ENCODE assay signal across 8 cellular contexts in genomic region chr5:132776932-132777208, GRCh38. TPM values are rescaled to one million over a fixed set of nuclear protein-coding genes. Genes with fewer than 3 reads are reported as not detected.
A peak's percentile ranks its signal among the peaks of the same experiment; 100 is the strongest.
DNase-seq lines count a peak whose midpoint lies in the region; ATAC-seq, FAIRE-seq and TF ChIP-seq lines count a peak whose summit lies in the region.

No MANE protein-coding gene starts in this region.

- H3K4me3 ChIP-seq in GM23338 (peak overlapping the region; percentile 89), iPS-15b (ENCODE audit: low read depth, low read length) (peak overlapping the region; percentile 72)

- peak overlapping the region; percentile 89 for H3K4me2 ChIP-seq in GM23338

- H3K36me3 Mint-ChIP-seq in GM23338 (ENCODE audit: low read depth) (no peaks in the 10 kb centered on the region), CD14-positive monocyte (peaks cover 3 to 4% of the 10 kb centered on the region in 2 donors)
- no peaks in the 10 kb centered on the region for H3K36me3 Mint-ChIP-seq in activated T-helper 17 cell treated with anti-CD3 and anti-CD28 coated beads, Interleukin-2, amount 50 U/mL, for 72 hours (ENCODE audit: low read depth)

- intact Hi-C loops in CD14-positive monocyte (cut with micrococcal nuclease): no loop called here
- intact Hi-C loops in head of caudate nucleus (cut with DNase I): loop anchor here (5.0 kb wide), 1 partner anchor 35 kb away; the partner anchor contains the start of gene SOWAHA

- no peak overlapping the region for H3K4me3 Mint-ChIP-seq in GM23338
- peak overlapping the region; percentile 59 for H3K4me3 Mint-ChIP-seq in activated T-helper 17 cell treated with anti-CD3 and anti-CD28 coated beads, Interleukin-2, amount 50 U/mL, for 72 hours
- no peak overlapping the region for H3K4me3 Mint-ChIP-seq in CD14-positive monocyte

- no peaks in the 10 kb centered on the region for H3F3A ChIP-seq in GM23338 (replicated peaks; ENCODE audit: low read depth)

- H4K20me1 ChIP-seq in GM23338 (replicated peaks; ENCODE audit: insufficient read depth): 0 out of 2 replicates have a peak, but pooled peaks cover 4% of the 10 kb centered on the region

- no peaks in the 10 kb centered on the region; the same call in 1 of the 2 replicates for H3K79me2 ChIP-seq in GM23338 (replicated peaks; ENCODE audit: insufficient read depth)

- 0 out of 2 replicates have a peak, but pooled peaks cover 2% of the 10 kb centered on the region for H3K9me2 ChIP-seq in GM23338 (ENCODE audit: insufficient read depth)

- H3K9ac ChIP-seq in iPS-15b (ENCODE audit: low read depth, low read length): no peak overlapping the region

- no peak for FAIRE-seq in urothelium cell line (lab: Jason Lieb, UNC)

- H3K27ac Mint-ChIP-seq in GM23338 (no peak overlapping the region), CD14-positive monocyte (no peak overlapping the region)
- no peak overlapping the region for H3K27ac Mint-ChIP-seq in activated T-helper 17 cell treated with anti-CD3 and anti-CD28 coated beads, Interleukin-2, amount 50 U/mL, for 72 hours

- H3K4me1 Mint-ChIP-seq in GM23338 (peaks cover 30% of the 10 kb centered on the region), CD14-positive monocyte (peaks cover 22% of the 10 kb centered on the region)
- peaks cover 6% of the 10 kb centered on the region for H3K4me1 Mint-ChIP-seq in activated T-helper 17 cell treated with anti-CD3 and anti-CD28 coated beads, Interleukin-2, amount 50 U/mL, for 72 hours

- H3K27me3 Mint-ChIP-seq in GM23338 (ENCODE audit: insufficient read depth, low read depth, poor library complexity): peaks cover 32% of the 10 kb centered on the region
- peaks cover 15% of the 10 kb centered on the region for H3K27me3 Mint-ChIP-seq in activated T-helper 17 cell treated with anti-CD3 and anti-CD28 coated beads, Interleukin-2, amount 50 U/mL, for 72 hours
- peaks cover 63 to 84% (median 63%) of the 10 kb centered on the region in 3 donors for H3K27me3 Mint-ChIP-seq in CD14-positive monocyte (ENCODE audit: low read depth in 3 of 3)

- H3K27ac ChIP-seq in GM23338 (ENCODE audit: low read depth): no peak overlapping the region
- H3K27ac ChIP-seq in substantia nigra (ENCODE audit: low read depth, low read length, poor library complexity, severe bottlenecking): peak overlapping the region; percentile 99

- H3K4me1 ChIP-seq in GM23338 (ENCODE audit: insufficient read depth): peaks cover 18% of the 10 kb centered on the region
- peaks cover 2% of the 10 kb centered on the region for H3K4me1 ChIP-seq in iPS-15b (ENCODE audit: control insufficient read depth, insufficient read depth, low read length)

- H3K27me3 ChIP-seq in GM23338 (ENCODE audit: insufficient read depth): peaks cover 63% of the 10 kb centered on the region
- H3K27me3 ChIP-seq in iPS-15b (ENCODE audit: control insufficient read depth, insufficient read depth, low read length): peaks cover 54% of the 10 kb centered on the region

- peak; percentile 21 for ATAC-seq in GM23338
- ATAC-seq in activated T-helper 17 cell treated with anti-CD3 and anti-CD28 coated beads, Interleukin-2, amount 50 U/mL, for 72 hours (replicated peaks): no peak

- H3K9me3 ChIP-seq in iPS-15b (ENCODE audit: control insufficient read depth, insufficient read depth, low read length): no peaks in the 10 kb centered on the region

- H3K9me3 Mint-ChIP-seq in GM23338: no peaks in the 10 kb centered on the region
- H3K9me3 Mint-ChIP-seq in activated T-helper 17 cell treated with anti-CD3 and anti-CD28 coated beads, Interleukin-2, amount 50 U/mL, for 72 hours: no peaks in the 10 kb centered on the region
- peaks cover 0 to 11% (median 3%) of the 10 kb centered on the region in 7 donors for H3K9me3 Mint-ChIP-seq in CD14-positive monocyte

- no peak for DNase-seq in GM23338 (ENCODE audit: low spot score)
- DNase-seq in substantia nigra (lab: John Stamatoyannopoulos, UW): no peak
- no peak for DNase-seq in amygdala (lab: John Stamatoyannopoulos, UW)
- DNase-seq in urothelium cell line (ENCODE audit: low spot score): no peak
- no peak for DNase-seq in CD14-positive monocyte (ENCODE audit: low spot score)
- no peak for DNase-seq in head of caudate nucleus

- H3K36me3 ChIP-seq in GM23338 (ENCODE audit: insufficient read depth) (no peaks in the 10 kb centered on the region), iPS-15b (ENCODE audit: control insufficient read depth, insufficient read depth, low read length) (no peaks in the 10 kb centered on the region)

- TF ChIP-seq CTCF in GM23338 (conservative IDR thresholded peaks at IDR 0.05; ENCODE audit: low read depth in 2 of 2): no peak
- no peak for TF ChIP-seq CTCF in CD14-positive monocyte (IDR thresholded peaks at IDR 0.05)

- H2AFZ ChIP-seq in GM23338: no peak overlapping the region

TF ChIP-seq in GM23338, 12 proteins besides CTCF, POLR2A, EP300 and RAD21 (continues in another document):
- no peak for TF ChIP-seq ZNF114 (CRISPR knock-in tag; IDR thresholded peaks at IDR 0.05)
- TF ChIP-seq JUNB (IDR thresholded peaks at IDR 0.05; ENCODE audit: unreplicated experiment): no peak
- TF ChIP-seq, protein P1, sequence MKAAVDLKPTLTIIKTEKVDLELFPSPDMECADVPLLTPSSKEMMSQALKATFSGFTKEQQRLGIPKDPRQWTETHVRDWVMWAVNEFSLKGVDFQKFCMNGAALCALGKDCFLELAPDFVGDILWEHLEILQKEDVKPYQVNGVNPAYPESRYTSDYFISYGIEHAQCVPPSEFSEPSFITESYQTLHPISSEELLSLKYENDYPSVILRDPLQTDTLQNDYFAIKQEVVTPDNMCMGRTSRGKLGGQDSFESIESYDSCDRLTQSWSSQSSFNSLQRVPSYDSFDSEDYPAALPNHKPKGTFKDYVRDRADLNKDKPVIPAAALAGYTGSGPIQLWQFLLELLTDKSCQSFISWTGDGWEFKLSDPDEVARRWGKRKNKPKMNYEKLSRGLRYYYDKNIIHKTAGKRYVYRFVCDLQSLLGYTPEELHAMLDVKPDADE (IDR thresholded peaks at IDR 0.05): no peak
- no peak for TF ChIP-seq STAT1 (IDR thresholded peaks at IDR 0.05; ENCODE audit: unreplicated experiment)

RNA-seq across cellular contexts. Expression of gene SEPTIN8, which starts 0.2 kb away (rescaled TPM):
- total RNA-seq in GM23338 (2014; rRNA removed; shearing (Covaris generic)): 37.2 and 45.0 TPM in 2 replicates
- polyA plus RNA-seq in GM23338 (2016; fragmentation: Nextera tagmentation; extraction: Ambion mirVana): 8.7 and 8.8 TPM in 2 replicates
- total RNA-seq in activated T-helper 17 cell treated with anti-CD3 and anti-CD28 coated beads, Interleukin-2, amount 50 U/mL, for 72 hours: 10 to 100 TPM; 13.6 to 14.7 TPM
- polyA plus RNA-seq in CD14-positive monocyte: under 1 TPM; 0.36 to 0.54 TPM

RNA-seq across cellular contexts. Expression of gene CCNI2, which starts 29.6 kb away (rescaled TPM):
- 0.74 and 2.5 TPM in 2 replicates for total RNA-seq in GM23338 (2014; rRNA removed; shearing (Covaris generic))
- polyA plus RNA-seq in GM23338 (2016; fragmentation: Nextera tagmentation; extraction: Ambion mirVana): 0.55 and 1.1 TPM in 2 replicates
- total RNA-seq in activated T-helper 17 cell treated with anti-CD3 and anti-CD28 coated beads, Interleukin-2, amount 50 U/mL, for 72 hours: 1 to 10 TPM; 1.2 to 3.3 TPM
- polyA plus RNA-seq in CD14-positive monocyte: under 1 TPM in 1 of 2 donors, not detected in 1; 0.72 TPM

RNA-seq across cellular contexts. Expression of gene SOWAHA, which starts 36.2 kb away (rescaled TPM):
- total RNA-seq in GM23338 (2014; rRNA removed; shearing (Covaris generic)): 0.52 and 0.93 TPM in 2 replicates
- polyA plus RNA-seq in GM23338 (2016; fragmentation: Nextera tagmentation; extraction: Ambion mirVana): 0.18 TPM in 1 of 2 replicates, not detected in the other
- not detected for total RNA-seq in activated T-helper 17 cell treated with anti-CD3 and anti-CD28 coated beads, Interleukin-2, amount 50 U/mL, for 72 hours
- polyA plus RNA-seq in CD14-positive monocyte: not detected

RNA-seq across cellular contexts. Expression of gene KIF3A, which starts 39.5 kb away (rescaled TPM):
- 10.5 and 11.2 TPM in 2 replicates for total RNA-seq in GM23338 (2014; rRNA removed; shearing (Covaris generic))
- 15.4 and 19.7 TPM in 2 replicates for polyA plus RNA-seq in GM23338 (2016; fragmentation: Nextera tagmentation; extraction: Ambion mirVana)
- 10 to 100 TPM in 1 of 2 donors, 1 to 10 TPM in 1; 8.3 to 13.9 TPM for total RNA-seq in activated T-helper 17 cell treated with anti-CD3 and anti-CD28 coated beads, Interleukin-2, amount 50 U/mL, for 72 hours
- polyA plus RNA-seq in CD14-positive monocyte: 1 to 10 TPM; 1.2 to 1.3 TPM

RNA-seq across cellular contexts. Expression of gene SHROOM1, which starts 53.6 kb away (rescaled TPM):
- 4.3 and 5.4 TPM in 2 replicates for total RNA-seq in GM23338 (2014; rRNA removed; shearing (Covaris generic))
- 2.5 and 2.6 TPM in 2 replicates for polyA plus RNA-seq in GM23338 (2016; fragmentation: Nextera tagmentation; extraction: Ambion mirVana)
- 1 to 10 TPM in 1 of 2 donors, under 1 TPM in 1; 0.54 to 3.4 TPM for total RNA-seq in activated T-helper 17 cell treated with anti-CD3 and anti-CD28 coated beads, Interleukin-2, amount 50 U/mL, for 72 hours
- polyA plus RNA-seq in CD14-positive monocyte: 10 to 100 TPM in 1 of 2 donors, 1 to 10 TPM in 1; 6.4 to 16.1 TPM
